Comparison of ENCODE assay signal across 1 cellular context in genomic region chr3:4722103-4722502, GRCh38.
TF ChIP-seq lines count a peak whose summit lies in the region.

No MANE protein-coding gene starts in this region.

TF ChIP-seq in K562, 482 proteins besides CTCF, POLR2A, EP300 and RAD21 (continued from another document and continues in another):
- TF ChIP-seq ZBTB11 (CRISPR knock-in tag; IDR thresholded peaks at IDR 0.05) (no peak), KDM5B (IDR thresholded peaks at IDR 0.05; ENCODE audit: insufficient replicate concordance, low read depth, low read length) (no peak), FOXK2 (conservative IDR thresholded peaks at IDR 0.05 in 1 of 2, IDR thresholded peaks at IDR 0.05 in 1 of 2; ENCODE audit: low read depth in 2 of 2) (peak in 1 of 2 experiments; percentile 55; a peak in 2 of 4 replicates), PRPF4 (IDR thresholded peaks at IDR 0.05; ENCODE audit: insufficient read depth, low read depth, low read length, poor library complexity, severe bottlenecking) (no peak), GABPA (tag; conservative IDR thresholded peaks at IDR 0.05; ENCODE audit: low read depth) (no peak), NFIC (IDR thresholded peaks at IDR 0.05) (no peak), E2F8 (IDR thresholded peaks at IDR 0.05; ENCODE audit: low read depth, partially characterized antibody) (peak; percentile 40), ZNF175 (CRISPR knock-in tag; IDR thresholded peaks at IDR 0.05; ENCODE audit: low read depth) (no peak), RCOR1 (IDR thresholded peaks at IDR 0.05; ENCODE audit: borderline replicate concordance in 1 of 2, low read depth in 2 of 2, low read length in 2 of 2) (peak in 1 of 2 experiments; percentile 66; a peak in 1 of 4 replicates), KHSRP (IDR thresholded peaks at IDR 0.05) (no peak), THRAP3 (IDR thresholded peaks at IDR 0.05; ENCODE audit: borderline replicate concordance) (no peak), ZFP1 (CRISPR knock-in tag; IDR thresholded peaks at IDR 0.05) (no peak), ZBTB12 (CRISPR knock-in tag; IDR thresholded peaks at IDR 0.05) (no peak), ETV5 (CRISPR knock-in tag; IDR thresholded peaks at IDR 0.05; ENCODE audit: low read depth) (peak; percentile 57), GTF2B (IDR thresholded peaks at IDR 0.05; ENCODE audit: extremely low read depth, insufficient read length) (no peak), PRMT5 (CRISPR knock-in tag; IDR thresholded peaks at IDR 0.05) (no peak), ZSCAN32 (CRISPR knock-in tag; IDR thresholded peaks at IDR 0.05) (no peak), ZBTB33 (CRISPR knock-in tag; IDR thresholded peaks at IDR 0.05) (peak; percentile 42; the same call in 1 of the 2 replicates), MAFF (IDR thresholded peaks at IDR 0.05; ENCODE audit: low read length) (no peak; the same call in 1 of the 2 replicates), ARID1B (IDR thresholded peaks at IDR 0.05) (peak; percentile 57; the same call in 1 of the 2 replicates), RNF219 (CRISPR knock-in tag; IDR thresholded peaks at IDR 0.05) (no peak), ASH1L (IDR thresholded peaks at IDR 0.05; ENCODE audit: borderline replicate concordance, low read depth, partially characterized antibody) (no peak), KAT2B (IDR thresholded peaks at IDR 0.05; ENCODE audit: low read depth, low read length) (no peak), RBM14 (IDR thresholded peaks at IDR 0.05; ENCODE audit: borderline replicate concordance, insufficient read depth, low read depth, low read length) (no peak), SMC3 (conservative IDR thresholded peaks at IDR 0.05; ENCODE audit: insufficient read depth, low read depth, low read length) (peak; percentile 82)
- TF ChIP-seq, protein P1, sequence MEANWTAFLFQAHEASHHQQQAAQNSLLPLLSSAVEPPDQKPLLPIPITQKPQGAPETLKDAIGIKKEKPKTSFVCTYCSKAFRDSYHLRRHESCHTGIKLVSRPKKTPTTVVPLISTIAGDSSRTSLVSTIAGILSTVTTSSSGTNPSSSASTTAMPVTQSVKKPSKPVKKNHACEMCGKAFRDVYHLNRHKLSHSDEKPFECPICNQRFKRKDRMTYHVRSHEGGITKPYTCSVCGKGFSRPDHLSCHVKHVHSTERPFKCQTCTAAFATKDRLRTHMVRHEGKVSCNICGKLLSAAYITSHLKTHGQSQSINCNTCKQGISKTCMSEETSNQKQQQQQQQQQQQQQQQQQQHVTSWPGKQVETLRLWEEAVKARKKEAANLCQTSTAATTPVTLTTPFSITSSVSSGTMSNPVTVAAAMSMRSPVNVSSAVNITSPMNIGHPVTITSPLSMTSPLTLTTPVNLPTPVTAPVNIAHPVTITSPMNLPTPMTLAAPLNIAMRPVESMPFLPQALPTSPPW (CRISPR knock-in tag; IDR thresholded peaks at IDR 0.05): peak; percentile 26; the same call in 1 of the 2 replicates
- TF ChIP-seq, protein P2, sequence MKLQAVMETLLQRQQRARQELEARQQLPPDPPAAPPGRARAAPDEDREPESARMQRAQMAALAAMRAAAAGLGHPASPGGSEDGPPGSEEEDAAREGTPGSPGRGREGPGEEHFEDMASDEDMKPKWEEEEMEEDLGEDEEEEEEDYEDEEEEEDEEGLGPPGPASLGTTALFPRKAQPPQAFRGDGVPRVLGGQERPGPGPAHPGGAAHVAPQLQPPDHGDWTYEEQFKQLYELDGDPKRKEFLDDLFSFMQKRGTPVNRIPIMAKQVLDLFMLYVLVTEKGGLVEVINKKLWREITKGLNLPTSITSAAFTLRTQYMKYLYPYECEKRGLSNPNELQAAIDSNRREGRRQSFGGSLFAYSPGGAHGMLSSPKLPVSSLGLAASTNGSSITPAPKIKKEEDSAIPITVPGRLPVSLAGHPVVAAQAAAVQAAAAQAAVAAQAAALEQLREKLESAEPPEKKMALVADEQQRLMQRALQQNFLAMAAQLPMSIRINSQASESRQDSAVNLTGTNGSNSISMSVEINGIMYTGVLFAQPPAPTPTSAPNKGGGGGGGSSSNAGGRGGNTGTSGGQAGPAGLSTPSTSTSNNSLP (IDR thresholded peaks at IDR 0.05; ENCODE audit: borderline replicate concordance, low read depth, low read length): peak; percentile 28; the same call in 1 of the 2 replicates
- TF ChIP-seq, protein P3, sequence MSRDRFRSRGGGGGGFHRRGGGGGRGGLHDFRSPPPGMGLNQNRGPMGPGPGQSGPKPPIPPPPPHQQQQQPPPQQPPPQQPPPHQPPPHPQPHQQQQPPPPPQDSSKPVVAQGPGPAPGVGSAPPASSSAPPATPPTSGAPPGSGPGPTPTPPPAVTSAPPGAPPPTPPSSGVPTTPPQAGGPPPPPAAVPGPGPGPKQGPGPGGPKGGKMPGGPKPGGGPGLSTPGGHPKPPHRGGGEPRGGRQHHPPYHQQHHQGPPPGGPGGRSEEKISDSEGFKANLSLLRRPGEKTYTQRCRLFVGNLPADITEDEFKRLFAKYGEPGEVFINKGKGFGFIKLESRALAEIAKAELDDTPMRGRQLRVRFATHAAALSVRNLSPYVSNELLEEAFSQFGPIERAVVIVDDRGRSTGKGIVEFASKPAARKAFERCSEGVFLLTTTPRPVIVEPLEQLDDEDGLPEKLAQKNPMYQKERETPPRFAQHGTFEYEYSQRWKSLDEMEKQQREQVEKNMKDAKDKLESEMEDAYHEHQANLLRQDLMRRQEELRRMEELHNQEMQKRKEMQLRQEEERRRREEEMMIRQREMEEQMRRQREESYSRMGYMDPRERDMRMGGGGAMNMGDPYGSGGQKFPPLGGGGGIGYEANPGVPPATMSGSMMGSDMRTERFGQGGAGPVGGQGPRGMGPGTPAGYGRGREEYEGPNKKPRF (IDR thresholded peaks at IDR 0.05; ENCODE audit: low read depth, low read length): no peak
- TF ChIP-seq, protein P4, sequence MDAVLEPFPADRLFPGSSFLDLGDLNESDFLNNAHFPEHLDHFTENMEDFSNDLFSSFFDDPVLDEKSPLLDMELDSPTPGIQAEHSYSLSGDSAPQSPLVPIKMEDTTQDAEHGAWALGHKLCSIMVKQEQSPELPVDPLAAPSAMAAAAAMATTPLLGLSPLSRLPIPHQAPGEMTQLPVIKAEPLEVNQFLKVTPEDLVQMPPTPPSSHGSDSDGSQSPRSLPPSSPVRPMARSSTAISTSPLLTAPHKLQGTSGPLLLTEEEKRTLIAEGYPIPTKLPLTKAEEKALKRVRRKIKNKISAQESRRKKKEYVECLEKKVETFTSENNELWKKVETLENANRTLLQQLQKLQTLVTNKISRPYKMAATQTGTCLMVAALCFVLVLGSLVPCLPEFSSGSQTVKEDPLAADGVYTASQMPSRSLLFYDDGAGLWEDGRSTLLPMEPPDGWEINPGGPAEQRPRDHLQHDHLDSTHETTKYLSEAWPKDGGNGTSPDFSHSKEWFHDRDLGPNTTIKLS (IDR thresholded peaks at IDR 0.05; ENCODE audit: borderline replicate concordance, low read depth): no peak
- TF ChIP-seq, protein P5, sequence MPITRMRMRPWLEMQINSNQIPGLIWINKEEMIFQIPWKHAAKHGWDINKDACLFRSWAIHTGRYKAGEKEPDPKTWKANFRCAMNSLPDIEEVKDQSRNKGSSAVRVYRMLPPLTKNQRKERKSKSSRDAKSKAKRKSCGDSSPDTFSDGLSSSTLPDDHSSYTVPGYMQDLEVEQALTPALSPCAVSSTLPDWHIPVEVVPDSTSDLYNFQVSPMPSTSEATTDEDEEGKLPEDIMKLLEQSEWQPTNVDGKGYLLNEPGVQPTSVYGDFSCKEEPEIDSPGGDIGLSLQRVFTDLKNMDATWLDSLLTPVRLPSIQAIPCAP (CRISPR knock-in tag; IDR thresholded peaks at IDR 0.05; ENCODE audit: borderline replicate concordance): no peak
- TF ChIP-seq, protein P6, sequence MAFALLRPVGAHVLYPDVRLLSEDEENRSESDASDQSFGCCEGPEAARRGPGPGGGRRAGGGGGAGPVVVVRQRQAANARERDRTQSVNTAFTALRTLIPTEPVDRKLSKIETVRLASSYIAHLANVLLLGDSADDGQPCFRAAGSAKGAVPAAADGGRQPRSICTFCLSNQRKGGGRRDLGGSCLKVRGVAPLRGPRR (CRISPR knock-in tag; IDR thresholded peaks at IDR 0.05): no peak
